ENCODE assay signal across 6 cellular contexts in genomic region chr12:6340745-6341438, GRCh38. TPM values are rescaled to one million over a fixed set of nuclear protein-coding genes. Genes with fewer than 3 reads are reported as not detected.
DNase-seq lines count a peak whose midpoint lies in the region; FAIRE-seq and TF ChIP-seq lines count a peak whose summit lies in the region.

No MANE protein-coding gene starts in this region.

- H3K27me3 ChIP-seq in esophagus muscularis mucosa: no peaks in the 10 kb centered on the region
- no peaks in the 10 kb centered on the region for H3K27me3 ChIP-seq in small intestine (ENCODE audit: control insufficient read depth in 2 of 2, insufficient read depth in 2 of 2, low read length in 2 of 2)

- no peak for TF ChIP-seq POLR2A in esophagus muscularis mucosa (IDR thresholded peaks at IDR 0.05; ENCODE audit: low read depth)
- no peak for TF ChIP-seq POLR2A in GM12892 (IDR thresholded peaks at IDR 0.05; ENCODE audit: low read depth, low read length)

- TF ChIP-seq CTCF in LNCaP clone FGC (IDR thresholded peaks at IDR 0.05; ENCODE audit: control insufficient read depth, extremely low read depth, insufficient read depth): no peak
- TF ChIP-seq CTCF in esophagus muscularis mucosa (IDR thresholded peaks at IDR 0.05): no peak

- H3K4me3 ChIP-seq in LNCaP clone FGC (ENCODE audit: low read depth, low read length): peak overlapping the region; percentile 92
- H3K4me3 ChIP-seq in esophagus muscularis mucosa: peak overlapping the region; percentile 61 to 92 (median 84)
- H3K4me3 ChIP-seq in small intestine (ENCODE audit: low read depth in 1 of 2, low read length in 2 of 2): peak overlapping the region; percentile 85 to 96

- FAIRE-seq in small intestine (lab: Jason Lieb, UNC): no peak
- FAIRE-seq in GM12892 (lab: Jason Lieb, UNC): no peak

- 1% methylated on average over 10 of the region's 15 CpGs for WGBS in esophagus muscularis mucosa
- 3 to 4% (median 3%) methylated on average over 15 of the region's 15 CpGs for WGBS in small intestine, 3 donors

- no peaks in the 10 kb centered on the region for H3K36me3 ChIP-seq in esophagus muscularis mucosa
- H3K36me3 ChIP-seq in small intestine (ENCODE audit: control insufficient read depth in 2 of 2, insufficient read depth in 2 of 2, low read length in 2 of 2): no peaks in the 10 kb centered on the region

- no peaks in the 10 kb centered on the region for H3K9me3 ChIP-seq in esophagus muscularis mucosa
- H3K9me3 ChIP-seq in small intestine (ENCODE audit: control insufficient read depth, low read depth): no peaks in the 10 kb centered on the region

- H3K4me1 ChIP-seq in esophagus muscularis mucosa (peaks cover 62 to 84% (median 77%) of the 10 kb centered on the region in 4 donors), small intestine (ENCODE audit: control insufficient read depth in 2 of 2, insufficient read depth in 1 of 2, low read depth in 1 of 2, low read length in 1 of 2) (peaks cover 3 to 6% of the 10 kb centered on the region in 2 donors)

- H3K27ac ChIP-seq in esophagus muscularis mucosa (replicated peaks in 1 of 4) (peak overlapping the region; percentile 93 to 99 (median 97)), small intestine (ENCODE audit: low read depth in 1 of 2, low read length in 1 of 2) (peak overlapping the region; percentile 97 to 100)

- intact Hi-C loops in esophagus muscularis mucosa (cut with DNase I): no loop called here

- TF ChIP-seq EP300 in esophagus muscularis mucosa (IDR thresholded peaks at IDR 0.05): no peak

- DNase-seq in LNCaP clone FGC (ENCODE audit: low read depth) (no peak), esophagus muscularis mucosa (ENCODE audit: extremely low spot score) (no peak), small intestine (peak; percentile 42), ecto neural progenitor cell (ENCODE audit: low spot score) (no peak), GM12892 (ENCODE audit: insufficient read length) (no peak), amygdala (lab: John Stamatoyannopoulos, UW) (no peak)

RNA-seq across cellular contexts. Expression of gene TNFRSF1A, which starts 1.0 kb away (rescaled TPM):
- 100 to 1,000 TPM; 146 to 464 (median 247) TPM for total RNA-seq in esophagus muscularis mucosa
- polyA plus RNA-seq in small intestine: 100 to 1,000 TPM in 1 of 3 donors, 10 to 100 TPM in 2; 77.2 to 102 (median 92.9) TPM
- polyA plus RNA-seq in GM12892 (2012; ENCODE audit: missing spikeins): 6.0 TPM

RNA-seq across cellular contexts. Expression of gene PLEKHG6, which starts 30.4 kb away (rescaled TPM):
- total RNA-seq in esophagus muscularis mucosa: under 1 TPM in 2 of 4 donors, not detected in 2; 0.52 to 0.75 TPM
- 100 to 1,000 TPM in 2 of 3 donors, 10 to 100 TPM in 1; 48.0 to 167 (median 105) TPM for polyA plus RNA-seq in small intestine
- polyA plus RNA-seq in GM12892 (2012; ENCODE audit: missing spikeins): 2.2 TPM

RNA-seq across cellular contexts. Expression of gene SCNN1A, which starts 34.5 kb away (rescaled TPM):
- total RNA-seq in esophagus muscularis mucosa: 1 to 10 TPM in 3 of 4 donors, under 1 TPM in 1; 0.83 to 3.3 (median 1.8) TPM
- 10 to 100 TPM; 12.3 to 18.9 (median 14.4) TPM for polyA plus RNA-seq in small intestine
- not detected for polyA plus RNA-seq in GM12892 (2012; ENCODE audit: missing spikeins)

RNA-seq across cellular contexts. Expression of gene LTBR, which starts 43.1 kb away (rescaled TPM):
- total RNA-seq in esophagus muscularis mucosa: 100 to 1,000 TPM; 117 to 144 (median 137) TPM
- polyA plus RNA-seq in small intestine: 10 to 100 TPM; 56.5 to 80.9 (median 65.5) TPM
- 0.40 TPM for polyA plus RNA-seq in GM12892 (2012; ENCODE audit: missing spikeins)
